In the genomic region with DNA sequence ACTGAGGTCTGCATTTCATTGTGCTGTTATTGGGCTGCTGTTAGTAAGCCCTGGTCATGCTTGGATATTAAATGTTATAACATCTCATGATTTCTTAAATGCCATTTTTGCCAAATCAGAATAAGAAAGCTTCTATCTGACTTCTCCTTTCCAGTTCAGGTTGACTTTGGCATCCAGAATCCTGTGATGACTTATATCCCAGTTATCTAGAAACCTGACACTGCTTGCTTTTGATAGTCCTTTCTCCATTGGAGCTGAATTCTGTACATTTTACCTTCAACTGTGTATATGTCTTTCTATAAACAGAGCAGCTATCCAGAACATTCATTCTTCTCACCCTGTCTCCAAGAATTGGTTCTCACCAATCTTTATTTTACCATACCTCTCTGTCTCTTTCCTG, we compare ENCODE assay signal across 29 cellular contexts.
"Had no signal": no experiment of that assay in that cellular context is flagged by ENCODE, and none has a peak within 500 bp of the region (broad histone marks: within the 10 kb centered on the region; RNA-seq: fewer than 3 reads in every experiment).

No MANE protein-coding gene starts in this region.

- H3K27me3 ChIP-seq: adrenal gland, body of pancreas, esophagus muscularis mucosa, gastroesophageal sphincter, heart right ventricle had no signal

- H3K27ac ChIP-seq: adrenal gland, body of pancreas, esophagus muscularis mucosa, gastroesophageal sphincter, heart right ventricle had no signal

- H3K4me1 ChIP-seq: adrenal gland, body of pancreas, esophagus muscularis mucosa, gastroesophageal sphincter, heart right ventricle had no signal

- DNase-seq: activated CD4-positive, alpha-beta memory T cell treated with anti-CD3 and anti-CD28 coated beads for 36 hours; activated CD4-positive, alpha-beta T cell treated with anti-CD3 and anti-CD28 coated beads for 36 hours; activated CD4-positive, alpha-beta T cell treated with anti-CD3 and anti-CD28 coated beads, Interleukin-2, amount 10 ng/mL, durations not matched to agents 24 days and 14 days; activated CD4-positive, CD25-positive, alpha-beta regulatory T cell; activated CD4-positive, CD25-positive, alpha-beta regulatory T cell treated with anti-CD3 and anti-CD28 coated beads, Interleukin-2, amount 50 U/mL, for 72 hours; activated CD8-positive, alpha-beta memory T cell treated with anti-CD3 and anti-CD28 coated beads, Interleukin-2, amount 10 ng/mL, durations not matched to agents 7 days and 5 days; activated CD8-positive, alpha-beta memory T cell treated with anti-CD3 and anti-CD28 coated beads, Interleukin-2, amount 50 U/mL, for 4 hours; activated CD8-positive, alpha-beta T cell treated with anti-CD3 and anti-CD28 coated beads, Interleukin-2, amount 10 ng/mL, durations not matched to agents 7 days and 5 days; activated effector memory CD4-positive, alpha-beta T cell treated with anti-CD3 and anti-CD28 coated beads, Interleukin-2, amount 50 U/mL, for 16 hours; activated naive CD4-positive, alpha-beta T cell treated with anti-CD3 and anti-CD28 coated beads for 36 hours; activated naive CD8-positive, alpha-beta T cell treated with anti-CD3 and anti-CD28 coated beads for 36 hours; activated naive CD8-positive, alpha-beta T cell treated with anti-CD3 and anti-CD28 coated beads, Interleukin-2, amount 50 U/mL, for 24 hours; activated T-cell treated with anti-CD3 and anti-CD28 coated beads, Interleukin-2, amount 50 U/mL, for 1 hour; activated T-cell treated with anti-CD3 and anti-CD28 coated beads, Interleukin-2, amount 50 U/mL, for 48 hours; adrenal gland; amygdala; aorta; body of pancreas; caudate nucleus; cortex of kidney; dermis blood vessel endothelial cell; effector CD4-positive, alpha-beta T cell; effector memory CD8-positive, alpha-beta T cell; erythroblast; foreskin melanocyte; heart right ventricle; T-helper 2 cell had no signal

- ATAC-seq: activated CD4-positive, alpha-beta T cell treated with anti-CD3 and anti-CD28 coated beads for 36 hours; activated CD8-positive, alpha-beta memory T cell treated with anti-CD3 and anti-CD28 coated beads, Interleukin-2, amount 10 ng/mL, durations not matched to agents 7 days and 5 days; activated CD8-positive, alpha-beta T cell treated with anti-CD3 and anti-CD28 coated beads, Interleukin-2, amount 10 ng/mL, durations not matched to agents 7 days and 5 days; activated naive CD8-positive, alpha-beta T cell treated with anti-CD3 and anti-CD28 coated beads, Interleukin-2, amount 50 U/mL, for 24 hours; body of pancreas; effector memory CD8-positive, alpha-beta T cell; gastroesophageal sphincter; heart right ventricle had no signal
